17 cellular contexts compared by ENCODE assay signal in the genomic region with DNA sequence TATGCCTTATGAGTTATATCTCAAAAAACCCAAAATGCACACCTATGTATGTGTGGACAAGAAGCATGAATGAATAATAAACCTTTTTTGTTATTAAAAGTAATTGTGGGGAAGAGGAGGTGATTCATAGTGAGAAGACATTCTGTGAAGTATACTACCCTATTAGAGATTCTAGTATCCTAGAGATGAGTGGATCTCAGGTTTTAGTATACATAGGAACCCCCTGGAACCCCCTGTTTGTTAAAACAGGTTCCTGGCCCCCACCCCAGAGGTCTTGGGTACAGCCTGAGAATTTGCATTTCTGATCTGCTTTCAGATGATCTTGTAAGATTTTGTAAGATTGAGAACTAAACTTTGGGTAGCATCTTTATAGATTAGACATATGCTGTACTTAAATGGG. TPM values are rescaled to one million over a fixed set of nuclear protein-coding genes. Genes with fewer than 3 reads are reported as not detected.
DNase-seq lines count a peak whose midpoint lies in the region; ATAC-seq lines count a peak whose summit lies in the region.
"Had no signal": no experiment of that assay in that cellular context is flagged by ENCODE, and none has a peak within 500 bp of the region (broad histone marks: within the 10 kb centered on the region; RNA-seq: fewer than 3 reads in every experiment).

No MANE protein-coding gene starts in this region.

- intact Hi-C loops in right cardiac atrium (cut with DNase I): no loop called here

- H3K36me3 Mint-ChIP-seq in activated T-cell treated with anti-CD3 and anti-CD28 coated beads, Interleukin-2, amount 50 U/mL, for 72 hours (ENCODE audit: insufficient read depth in 2 of 2): peaks cover 8 to 12% of the 10 kb centered on the region in 2 donors

- no peak overlapping the region for H3K27ac Mint-ChIP-seq in activated T-cell treated with anti-CD3 and anti-CD28 coated beads, Interleukin-2, amount 50 U/mL, for 72 hours
- H3K27ac Mint-ChIP-seq in stimulated activated naive CD8-positive, alpha-beta T cell treated with anti-CD3 and anti-CD28 coated beads, Interleukin-15, amount 100 ng/mL, for 72 hours: peak overlapping the region; percentile 30 to 77

- no peaks in the 10 kb centered on the region for H3K9me3 ChIP-seq in right cardiac atrium (ENCODE audit: control insufficient read depth, low read length)
- H3K9me3 ChIP-seq: Caco-2, ovary had no signal

- no peaks in the 10 kb centered on the region for H3K4me1 ChIP-seq in right cardiac atrium (ENCODE audit: control insufficient read depth, insufficient read depth, low read length)

- H3K4me1 Mint-ChIP-seq in activated T-cell treated with anti-CD3 and anti-CD28 coated beads, Interleukin-2, amount 50 U/mL, for 72 hours (ENCODE audit: low read depth): peaks cover 69% of the 10 kb centered on the region
- H3K4me1 Mint-ChIP-seq in stimulated activated naive CD8-positive, alpha-beta T cell treated with anti-CD3 and anti-CD28 coated beads, Interleukin-15, amount 100 ng/mL, for 72 hours: peaks cover 72% of the 10 kb centered on the region

- H3K4me3 ChIP-seq in right cardiac atrium (ENCODE audit: low read length): no peak overlapping the region
- H3K4me3 ChIP-seq: ovary had no signal

- peak; percentile 36 to 42 for ATAC-seq in activated T-cell treated with anti-CD3 and anti-CD28 coated beads, Interleukin-2, amount 50 U/mL, for 72 hours (replicated peaks in 1 of 2)
- ATAC-seq in GM21619 (IDR thresholded peaks at IDR 0.05; ENCODE audit: unreplicated experiment) (peak; percentile 51), HG03469 (IDR thresholded peaks at IDR 0.05; ENCODE audit: unreplicated experiment) (peak; percentile 37), HG03439 (IDR thresholded peaks at IDR 0.05; ENCODE audit: unreplicated experiment) (no peak), right cardiac atrium (no peak)
- ATAC-seq in stimulated activated naive CD8-positive, alpha-beta T cell treated with anti-CD3 and anti-CD28 coated beads, Interleukin-15, amount 100 ng/mL, for 72 hours: peak; percentile 81
- ATAC-seq: HepG2 had no signal

- H3K9me3 Mint-ChIP-seq in activated T-cell treated with anti-CD3 and anti-CD28 coated beads, Interleukin-2, amount 50 U/mL, for 72 hours: no peaks in the 10 kb centered on the region
- no peaks in the 10 kb centered on the region for H3K9me3 Mint-ChIP-seq in stimulated activated naive CD8-positive, alpha-beta T cell treated with anti-CD3 and anti-CD28 coated beads, Interleukin-15, amount 100 ng/mL, for 72 hours

- H3K4me3 Mint-ChIP-seq in activated T-cell treated with anti-CD3 and anti-CD28 coated beads, Interleukin-2, amount 50 U/mL, for 72 hours: no peak overlapping the region
- peak overlapping the region in 1 of 2 donors; percentile 38 for H3K4me3 Mint-ChIP-seq in stimulated activated naive CD8-positive, alpha-beta T cell treated with anti-CD3 and anti-CD28 coated beads, Interleukin-15, amount 100 ng/mL, for 72 hours

- peak in 1 of 2 donors; percentile 43 for DNase-seq in activated T-cell treated with anti-CD3 and anti-CD28 coated beads, Interleukin-2, amount 50 U/mL, for 72 hours
- DNase-seq in activated T-cell treated with anti-CD3 and anti-CD28 coated beads, Interleukin-2, amount 50 U/mL, for 48 hours: no peak
- DNase-seq in stimulated activated naive CD8-positive, alpha-beta T cell treated with anti-CD3 and anti-CD28 coated beads, Interleukin-15, amount 100 ng/mL, for 72 hours: peak in 1 of 2 donors; percentile 32
- DNase-seq in NCI-H1105 treated with DMSO at 0.1 percent for 48 hours (lab: John Stamatoyannopoulos, UW) (no peak), right cardiac atrium (no peak)
- DNase-seq: amygdala, Caco-2, H7, islet precursor cell, midbrain, NCI-H1092, NCI-H226, ovary had no signal

- H3K27me3 Mint-ChIP-seq in activated T-cell treated with anti-CD3 and anti-CD28 coated beads, Interleukin-2, amount 50 U/mL, for 72 hours (ENCODE audit: low read depth): no peaks in the 10 kb centered on the region
- no peaks in the 10 kb centered on the region for H3K27me3 Mint-ChIP-seq in stimulated activated naive CD8-positive, alpha-beta T cell treated with anti-CD3 and anti-CD28 coated beads, Interleukin-15, amount 100 ng/mL, for 72 hours

- no peak overlapping the region for H3K27ac ChIP-seq in right cardiac atrium (ENCODE audit: low read length)
- H3K27ac ChIP-seq: ovary had no signal

- H3K27me3 ChIP-seq in right cardiac atrium (ENCODE audit: control insufficient read depth, insufficient read depth): no peaks in the 10 kb centered on the region
- H3K27me3 ChIP-seq: ovary had no signal

RNA-seq across cellular contexts. Expression of a gene that starts 17.5 kb away (rescaled TPM):
- total RNA-seq in activated T-cell treated with anti-CD3 and anti-CD28 coated beads, Interleukin-2, amount 50 U/mL, for 72 hours: 10 to 100 TPM; 62.0 to 64.6 TPM
- 100 to 1,000 TPM; 118 to 172 (median 137) TPM for total RNA-seq in right cardiac atrium
- polyA plus RNA-seq in right cardiac atrium: 135 TPM

RNA-seq across cellular contexts. Expression of a gene that starts 57.6 kb away (rescaled TPM):
- 1 to 10 TPM; 1.3 to 1.5 TPM for total RNA-seq in activated T-cell treated with anti-CD3 and anti-CD28 coated beads, Interleukin-2, amount 50 U/mL, for 72 hours
- total RNA-seq in right cardiac atrium: 1 to 10 TPM; 2.3 to 3.3 (median 3.0) TPM
- 0.75 TPM for polyA plus RNA-seq in right cardiac atrium

Comparison
In these comparisons a context has a peak if more than half of its experiments do, and no peak if none do; other contexts are left out.
1. ATAC-seq: peak in activated T-cell treated with anti-CD3 and anti-CD28 coated beads, Interleukin-2, amount 50 U/mL, for 72 hours (2 of 2), GM21619 (single experiment), HG03469 (single experiment) and stimulated activated naive CD8-positive, alpha-beta T cell treated with anti-CD3 and anti-CD28 coated beads, Interleukin-15, amount 100 ng/mL, for 72 hours (single experiment); none in HG03439 (single experiment) and right cardiac atrium (0 of 2).